ENCODE assay signal across 1 cellular context in genomic region chr2:224401641-224402342, GRCh38.
TF ChIP-seq lines count a peak whose summit lies in the region.

TSS of gene FAM124B (minus strand) at chr2:224402107. CDS start at chr2:224401768, 339 bp downstream.

TF ChIP-seq in H1, 55 proteins besides CTCF, POLR2A, EP300 and RAD21:
- TF ChIP-seq POLR2AphosphoS5 (IDR thresholded peaks at IDR 0.05; ENCODE audit: low read depth, low read length) (no peak), CEBPB (IDR thresholded peaks at IDR 0.05; ENCODE audit: low read depth, low read length) (no peak), RFX5 (IDR thresholded peaks at IDR 0.05; ENCODE audit: borderline replicate concordance, low read depth, low read length) (no peak), ATF3 (IDR thresholded peaks at IDR 0.05; ENCODE audit: insufficient read depth, low read depth, low read length) (no peak), SIN3A (conservative IDR thresholded peaks at IDR 0.05 in 1 of 2, IDR thresholded peaks at IDR 0.05 in 1 of 2; ENCODE audit: low read depth in 1 of 2, low read length in 2 of 2) (no peak), TCF12 (IDR thresholded peaks at IDR 0.05; ENCODE audit: low read depth, low read length) (no peak), TBP (IDR thresholded peaks at IDR 0.05; ENCODE audit: low read depth, low read length) (no peak), SIX5 (IDR thresholded peaks at IDR 0.05; ENCODE audit: low read depth, low read length) (no peak), FOSL1 (IDR thresholded peaks at IDR 0.05; ENCODE audit: insufficient read depth, low read depth, low read length) (no peak), GTF2F1 (IDR thresholded peaks at IDR 0.05; ENCODE audit: borderline replicate concordance, low read depth, low read length) (no peak), MAFK (IDR thresholded peaks at IDR 0.05; ENCODE audit: low read depth, low read length) (no peak), POU5F1 (IDR thresholded peaks at IDR 0.05; ENCODE audit: low read depth, low read length) (no peak), HDAC2 (IDR thresholded peaks at IDR 0.05; ENCODE audit: borderline replicate concordance in 1 of 2, low read depth in 2 of 2, low read length in 2 of 2) (no peak), ATF2 (IDR thresholded peaks at IDR 0.05; ENCODE audit: low read length) (no peak)
